Comparison of ENCODE assay signal across 7 cellular contexts in genomic region chr11:6505577-6506240, GRCh38. TPM values are rescaled to one million over a fixed set of nuclear protein-coding genes. Genes with fewer than 3 reads are reported as not detected.
DNase-seq lines count a peak whose midpoint lies in the region; ATAC-seq and TF ChIP-seq lines count a peak whose summit lies in the region.

No MANE protein-coding gene starts in this region.

- intact Hi-C loops in HCT116 (cut with micrococcal nuclease) (loop anchor here (1.0 kb wide), 2 partner anchors 66 to 126 kb away; no protein-coding TSS in a partner anchor), left lung (cut with DNase I) (loop anchor here in 1 of 2 donors (10.0 kb wide), 1 partner anchor 71 kb away; no protein-coding TSS in a partner anchor), uterus (cut with DNase I; ENCODE audit: low total_unique reads) (loop anchor here (10.0 kb wide), 1 partner anchor 61 kb away; the partner anchor contains the start of gene HPX)

- H3K36me3 ChIP-seq in HCT116 (ENCODE audit: control insufficient read depth in 1 of 2, insufficient read depth in 2 of 2, low read length in 2 of 2) (no peaks in the 10 kb centered on the region), left lung (peaks cover 0 to 34% of the 10 kb centered on the region in 2 donors), uterus (no peaks in the 10 kb centered on the region)

- POLR2A ChIA-PET in HCT116 (lab: Charles Lee), result interaction anchor here (0.7 kb wide), 1 partner anchor 127 kb away, joined by 3 read pairs; no protein-coding TSS in a partner anchor

- H3K4me2 ChIP-seq in HCT116 (ENCODE audit: low read length), result no peak overlapping the region

- TF ChIP-seq RAD21 in HCT116 (IDR thresholded peaks at IDR 0.05; ENCODE audit: low read depth), result peak; percentile 75

- no peaks in the 10 kb centered on the region for H4K20me1 ChIP-seq in HCT116 (ENCODE audit: insufficient read depth)

- H3K9ac ChIP-seq in HCT116 (ENCODE audit: low read length), result no peak overlapping the region

- no peaks in the 10 kb centered on the region for H3K79me2 ChIP-seq in HCT116 (ENCODE audit: insufficient read depth, low read length)

- CTCF ChIA-PET in HCT116 (lab: Charles Lee), result interaction anchor here (0.7 to 6.8 kb wide), 10 partner anchors 11 to 177 kb away, joined by 3 to 83 read pairs (median 6); partner anchors contain the start of genes ARFIP2, MRPL17 and TIMM10B

- DNase-seq in EH (ENCODE audit: low read depth) (peak; percentile 82), HCT116 (ENCODE audit: low read depth, low spot score) (peak; percentile 40), NCI-H748 (lab: John Stamatoyannopoulos, UW; ENCODE audit: unreplicated experiment) (peak; percentile 64), left lung (no peak), uterus (no peak)
- peak; percentile 16 for DNase-seq in central memory CD4-positive, alpha-beta T cell

- H3K27ac ChIP-seq in HCT116 (ENCODE audit: low read depth, low read length), result no peak overlapping the region
- no peak overlapping the region for H3K27ac ChIP-seq in left lung
- H3K27ac ChIP-seq in uterus, result no peak overlapping the region

- H3K4me1 ChIP-seq in HCT116 (ENCODE audit: control insufficient read depth in 1 of 2, insufficient read depth in 2 of 2, low read length in 2 of 2) (peaks cover 0 to 7% of the 10 kb centered on the region in 2 experiments; a peak in 2 of 4 replicates), left lung (no peaks in the 10 kb centered on the region), uterus (no peaks in the 10 kb centered on the region)

- TF ChIP-seq CTCF in HCT116 (IDR thresholded peaks at IDR 0.05 in 2 of 3, conservative IDR thresholded peaks at IDR 0.05 in 1 of 3; ENCODE audit: borderline replicate concordance in 1 of 3, insufficient read depth in 1 of 3, low read depth in 2 of 3, low read length in 2 of 3), result peak; percentile 73 to 92 (median 74)
- peak; percentile 63 to 64 for TF ChIP-seq CTCF in left lung (IDR thresholded peaks at IDR 0.05)
- TF ChIP-seq CTCF in uterus (IDR thresholded peaks at IDR 0.05), result peak; percentile 53 to 70 (median 64)

- RAD21 ChIA-PET in HCT116 (lab: Charles Lee; ENCODE audit: low non-redundant PET in 1 of 2, low total read pairs in 2 of 2, uncharacterized antibody in 2 of 2, unreplicated experiment in 2 of 2), result interaction anchor here in 1 of 2 experiments (1.0 kb wide), 1 partner anchor 127 kb away, joined by 4 read pairs; no protein-coding TSS in a partner anchor

- ATAC-seq in HCT116 (peak; percentile 94), left lung (peak; percentile 84), GM21528 (IDR thresholded peaks at IDR 0.05; ENCODE audit: low FRiP score, unreplicated experiment) (no peak)

- H2AFZ ChIP-seq in HCT116 (ENCODE audit: low read depth, low read length, poor library complexity, severe bottlenecking), result no peak overlapping the region

- TF ChIP-seq POLR2A in HCT116 (IDR thresholded peaks at IDR 0.05; ENCODE audit: borderline replicate concordance, extremely low read depth, insufficient read depth, insufficient read length) (no peak), uterus (IDR thresholded peaks at IDR 0.05) (no peak)

- H3K4me3 ChIP-seq in HCT116 (replicated peaks in 1 of 2; ENCODE audit: low read depth in 1 of 2, low read length in 2 of 2) (no peak overlapping the region), left lung (no peak overlapping the region), uterus (no peak overlapping the region)

- no peaks in the 10 kb centered on the region for H3K9me2 ChIP-seq in HCT116 (ENCODE audit: insufficient read depth)

- no TSS peak for BruUV-seq in HCT116 (replicated peaks; lab: Mats Ljungman, UMichigan)

- H3K9me3 ChIP-seq in HCT116 (ENCODE audit: control insufficient read depth in 1 of 2, insufficient read depth in 1 of 2, low read depth in 1 of 2, low read length in 2 of 2), result no peaks in the 10 kb centered on the region
- H3K9me3 ChIP-seq in left lung, result no peaks in the 10 kb centered on the region
- H3K9me3 ChIP-seq in uterus, result no peaks in the 10 kb centered on the region

- H3K27me3 ChIP-seq in HCT116 (ENCODE audit: insufficient read depth, low read length) (no peaks in the 10 kb centered on the region), left lung (no peaks in the 10 kb centered on the region), uterus (no peaks in the 10 kb centered on the region)

TF ChIP-seq in HCT116, 20 proteins besides CTCF, POLR2A, EP300 and RAD21:
- TF ChIP-seq CBX3 (IDR thresholded peaks at IDR 0.05; ENCODE audit: low read depth) (0 out of 2 replicates have a peak, but pooled peaks have one; percentile 15), ATF3 (IDR thresholded peaks at IDR 0.05) (no peak), SRF (IDR thresholded peaks at IDR 0.05; ENCODE audit: low read depth) (no peak), FOSL1 (IDR thresholded peaks at IDR 0.05; ENCODE audit: low read depth) (peak; percentile 46; the same call in 1 of the 2 replicates), YY1 (IDR thresholded peaks at IDR 0.05; ENCODE audit: extremely low read depth, insufficient replicate concordance, low read depth, low read length) (peak; percentile 76), ELF1 (IDR thresholded peaks at IDR 0.05; ENCODE audit: borderline replicate concordance, low read depth) (no peak)

RNA-seq across cellular contexts. Expression of gene DNHD1, which starts 8.6 kb away (rescaled TPM):
- total RNA-seq in HCT116 (2021; ENCODE audit: unreplicated experiment) (8.0 TPM), left lung (10 to 100 TPM in 1 of 2 donors, 1 to 10 TPM in 1; 7.1 to 12.5 TPM), uterus (10 to 100 TPM in 3 of 4 donors, 1 to 10 TPM in 1; 9.4 to 32.5 (median 22.5) TPM)
- polyA plus RNA-seq in HCT116 (2012), result 4.0 and 5.8 TPM in 2 replicates

RNA-seq across cellular contexts. Expression of gene TIMM10B, which starts 24.4 kb away (rescaled TPM):
- total RNA-seq in HCT116 (2021; ENCODE audit: unreplicated experiment) (22.9 TPM), left lung (10 to 100 TPM; 36.8 to 46.4 TPM), uterus (10 to 100 TPM in 3 of 4 donors, 1 to 10 TPM in 1; 7.9 to 40.7 (median 28.4) TPM)
- polyA plus RNA-seq in HCT116 (2012), result 16.8 and 20.5 TPM in 2 replicates

RNA-seq across cellular contexts. Expression of gene ARFIP2, which starts 24.6 kb away (rescaled TPM):
- 77.9 TPM for total RNA-seq in HCT116 (2021; ENCODE audit: unreplicated experiment)
- 80.6 and 82.7 TPM in 2 replicates for polyA plus RNA-seq in HCT116 (2012)
- 10 to 100 TPM; 41.3 to 51.0 TPM for total RNA-seq in left lung
- total RNA-seq in uterus, result 10 to 100 TPM; 34.4 to 58.5 (median 51.8) TPM

RNA-seq across cellular contexts. Expression of gene TRIM3, which starts 32.0 kb away (rescaled TPM):
- total RNA-seq in HCT116 (2021; ENCODE audit: unreplicated experiment) (13.4 TPM), left lung (10 to 100 TPM; 20.6 to 24.5 TPM), uterus (10 to 100 TPM in 3 of 4 donors, 1 to 10 TPM in 1; 9.5 to 42.4 (median 29.6) TPM)
- 11.3 and 12.1 TPM in 2 replicates for polyA plus RNA-seq in HCT116 (2012)

Comparison
In these comparisons a context has a peak if more than half of its experiments do, and no peak if none do; other contexts are left out.
1. DNase-seq: peak in EH (single experiment), HCT116 (single experiment), NCI-H748 (single experiment) and central memory CD4-positive, alpha-beta T cell (single experiment); none in left lung (0 of 2) and uterus (0 of 2).
2. Peak in every context shown above with its lines, with median percentiles within 50 percentile points of each other: CTCF ChIP-seq.